8 cellular contexts compared by ENCODE assay signal in genomic region chr4:107719927-107720722, GRCh38. TPM values are rescaled to one million over a fixed set of nuclear protein-coding genes. Genes with fewer than 3 reads are reported as not detected.
A peak's percentile ranks its signal among the peaks of the same experiment; 100 is the strongest.
DNase-seq lines count a peak whose midpoint lies in the region; ATAC-seq and TF ChIP-seq lines count a peak whose summit lies in the region.

Gene PAPSS1 (minus strand): TSS chr4:107720234. CDS start chr4:107720179, 55 bp downstream.

- peak within 1 kb of the TSS; percentile 78 to 89 (median 88) for H3K9ac ChIP-seq in skeletal muscle tissue (ENCODE audit: low read depth in 1 of 3, low read length in 3 of 3)

- H3K4me1 ChIP-seq in breast epithelium (peaks cover 0 to 8% of the 10 kb centered on the region in 2 donors), skeletal muscle tissue (ENCODE audit: control insufficient read depth in 3 of 3, insufficient read depth in 3 of 3, low read length in 3 of 3) (peaks cover 5 to 12% (median 12%) of the 10 kb centered on the region in 3 donors)

- DNase-seq in AG08395 (ENCODE audit: low spot score), result peak; percentile 99
- peak; percentile 97 for DNase-seq in NCI-H2227 (lab: John Stamatoyannopoulos, UW; ENCODE audit: unreplicated experiment)
- peak; percentile 99 for DNase-seq in WERI-Rb-1
- DNase-seq in breast epithelium (ENCODE audit: low spot score in 2 of 2), result peak; percentile 96

- H3K4me3 ChIP-seq in WERI-Rb-1 (ENCODE audit: low read depth, low read length) (peak within 1 kb of the TSS; percentile 92), breast epithelium (peak within 1 kb of the TSS; percentile 81 to 97 (median 88)), iPS-18c (ENCODE audit: insufficient read depth, low read depth, low read length) (peak within 1 kb of the TSS; percentile 96), skeletal muscle tissue (ENCODE audit: low read length in 3 of 3) (peak within 1 kb of the TSS; percentile 88 to 89 (median 89))

- no peaks in the 10 kb centered on the region for H3K9me3 ChIP-seq in WERI-Rb-1 (ENCODE audit: severe bottlenecking)
- H3K9me3 ChIP-seq in breast epithelium, result no peaks in the 10 kb centered on the region
- H3K9me3 ChIP-seq in iPS-18c (ENCODE audit: control insufficient read depth, insufficient read depth, low read length), result peaks cover 3% of the 10 kb centered on the region
- H3K9me3 ChIP-seq in skeletal muscle tissue (ENCODE audit: control insufficient read depth in 3 of 3, low read length in 3 of 3), result no peaks in the 10 kb centered on the region

- TF ChIP-seq CTCF in WERI-Rb-1 (IDR thresholded peaks at IDR 0.05; ENCODE audit: low read depth, low read length), result no peak
- no peak for TF ChIP-seq CTCF in breast epithelium (IDR thresholded peaks at IDR 0.05)

- H3K27ac ChIP-seq in WERI-Rb-1, result peak within 1 kb of the TSS; percentile 81
- peak within 1 kb of the TSS; percentile 92 to 94 for H3K27ac ChIP-seq in breast epithelium
- peak within 1 kb of the TSS; percentile 79 for H3K27ac ChIP-seq in skeletal muscle tissue (ENCODE audit: low read depth, low read length)

- H3K27me3 ChIP-seq in WERI-Rb-1 (ENCODE audit: insufficient read depth, low read depth, severe bottlenecking), result no peaks in the 10 kb centered on the region
- no peaks in the 10 kb centered on the region for H3K27me3 ChIP-seq in breast epithelium
- H3K27me3 ChIP-seq in skeletal muscle tissue (ENCODE audit: control insufficient read depth in 3 of 3, insufficient read depth in 3 of 3, low read length in 3 of 3), result no peaks in the 10 kb centered on the region

- ATAC-seq in GM18909 (IDR thresholded peaks at IDR 0.05; ENCODE audit: poor library complexity, unreplicated experiment), result peak; percentile 90
- peak; percentile 89 for ATAC-seq in HG03159 (IDR thresholded peaks at IDR 0.05; ENCODE audit: unreplicated experiment)

- peak; percentile 77 for TF ChIP-seq POLR2A in breast epithelium (IDR thresholded peaks at IDR 0.05)

- peaks cover 18% of the 10 kb centered on the region for H3K36me3 ChIP-seq in WERI-Rb-1
- no peaks in the 10 kb centered on the region for H3K36me3 ChIP-seq in breast epithelium
- H3K36me3 ChIP-seq in skeletal muscle tissue (ENCODE audit: control insufficient read depth in 3 of 3, insufficient read depth in 3 of 3, low read length in 3 of 3), result no peaks in the 10 kb centered on the region

- intact Hi-C loops in breast epithelium (cut with DNase I; ENCODE audit: low total_unique reads), result no loop called here

RNA-seq across cellular contexts. Expression of gene PAPSS1, which starts in this region (rescaled TPM):
- 10 to 100 TPM; 40.6 to 65.7 (median 44.2) TPM for total RNA-seq in breast epithelium
- 39.7 TPM for total RNA-seq in skeletal muscle tissue

Comparison
In these comparisons a context has a peak if more than half of its experiments do, and no peak if none do; other contexts are left out.
1. Peak in every context shown above with its lines: DNase-seq, ATAC-seq, H3K4me3 ChIP-seq and H3K27ac ChIP-seq.